Comparison of ENCODE assay signal across 11 cellular contexts in genomic region chr3:21894459-21895083, GRCh38.
DNase-seq lines count a peak whose midpoint lies in the region; ATAC-seq and TF ChIP-seq lines count a peak whose summit lies in the region.
"Had no signal": no experiment of that assay in that cellular context is flagged by ENCODE, and none has a peak within 500 bp of the region (broad histone marks: within the 10 kb centered on the region; RNA-seq: fewer than 3 reads in every experiment).

No MANE protein-coding gene starts in this region.

- no peak overlapping the region for H3K4me3 Mint-ChIP-seq in GM23338
- H3K4me3 Mint-ChIP-seq in activated CD4-positive, alpha-beta T cell treated with anti-CD3 and anti-CD28 coated beads, Interleukin-2, amount 10 ng/mL, durations not matched to agents 7 days and 5 days = no peak overlapping the region
- H3K4me3 Mint-ChIP-seq: immature natural killer cell; stimulated activated naive CD8-positive, alpha-beta T cell treated with anti-CD3 and anti-CD28 coated beads, Interleukin-15, Interleukin-2, amounts not matched to agents 100 ng/mL and 50 ng/mL, for 24 hours had no signal

- H3K36me3 Mint-ChIP-seq in GM23338 (ENCODE audit: low read depth) = no peaks in the 10 kb centered on the region
- H3K36me3 Mint-ChIP-seq in activated CD4-positive, alpha-beta T cell treated with anti-CD3 and anti-CD28 coated beads, Interleukin-2, amount 10 ng/mL, durations not matched to agents 7 days and 5 days (ENCODE audit: low read depth) = no peaks in the 10 kb centered on the region
- H3K36me3 Mint-ChIP-seq: immature natural killer cell had no signal

- no peak overlapping the region for H3K27ac Mint-ChIP-seq in GM23338
- H3K27ac Mint-ChIP-seq in activated CD4-positive, alpha-beta T cell treated with anti-CD3 and anti-CD28 coated beads, Interleukin-2, amount 10 ng/mL, durations not matched to agents 7 days and 5 days = no peak overlapping the region
- H3K27ac Mint-ChIP-seq: immature natural killer cell; stimulated activated naive CD8-positive, alpha-beta T cell treated with anti-CD3 and anti-CD28 coated beads, Interleukin-15, Interleukin-2, amounts not matched to agents 100 ng/mL and 50 ng/mL, for 24 hours had no signal

- CTCF ChIA-PET in activated CD4-positive, alpha-beta T cell treated with anti-CD3 and anti-CD28 coated beads, Interleukin-2, amount 10 ng/mL, durations not matched to agents 7 days and 5 days (lab: Charles Lee) = interaction anchor here (0.6 kb wide), 1 partner anchor 354 kb away, joined by 3 read pairs; no protein-coding TSS in a partner anchor

- TF ChIP-seq CTCF in GM23338 (conservative IDR thresholded peaks at IDR 0.05; ENCODE audit: low read depth in 2 of 2) = peak in 1 of 2 experiments; percentile 87; a peak in 3 of 4 replicates
- TF ChIP-seq CTCF in fibroblast of the aortic adventitia (IDR thresholded peaks at IDR 0.05; ENCODE audit: insufficient read depth, low read length) = peak; percentile 60
- TF ChIP-seq CTCF in retinal pigment epithelial cell (conservative IDR thresholded peaks at IDR 0.05; ENCODE audit: low read depth, low read length) = peak; percentile 64

- H3K4me3 ChIP-seq in GM23338 (no peak overlapping the region), fibroblast of the aortic adventitia (ENCODE audit: low read depth, low read length) (no peak overlapping the region), retinal pigment epithelial cell (ENCODE audit: low read length) (no peak overlapping the region)

- no peak overlapping the region for H2AFZ ChIP-seq in GM23338

- 0 out of 3 replicates have a peak, but pooled peaks cover 2% of the 10 kb centered on the region for H3K4me1 Mint-ChIP-seq in GM23338
- H3K4me1 Mint-ChIP-seq in activated CD4-positive, alpha-beta T cell treated with anti-CD3 and anti-CD28 coated beads, Interleukin-2, amount 10 ng/mL, durations not matched to agents 7 days and 5 days = no peaks in the 10 kb centered on the region
- H3K4me1 Mint-ChIP-seq: immature natural killer cell had no signal

- POLR2A ChIA-PET in activated CD4-positive, alpha-beta T cell treated with anti-CD3 and anti-CD28 coated beads, Interleukin-2, amount 10 ng/mL, durations not matched to agents 7 days and 5 days (lab: Charles Lee) = no interaction called here

- no peaks in the 10 kb centered on the region for H3K27me3 ChIP-seq in GM23338 (ENCODE audit: insufficient read depth)

- H3K27me3 Mint-ChIP-seq in GM23338 (ENCODE audit: insufficient read depth, low read depth, poor library complexity) = no peaks in the 10 kb centered on the region
- H3K27me3 Mint-ChIP-seq in activated CD4-positive, alpha-beta T cell treated with anti-CD3 and anti-CD28 coated beads, Interleukin-2, amount 10 ng/mL, durations not matched to agents 7 days and 5 days = no peaks in the 10 kb centered on the region
- H3K27me3 Mint-ChIP-seq: stimulated activated naive CD8-positive, alpha-beta T cell treated with anti-CD3 and anti-CD28 coated beads, Interleukin-15, Interleukin-2, amounts not matched to agents 100 ng/mL and 50 ng/mL, for 24 hours had no signal

- H4K20me1 ChIP-seq in GM23338 (replicated peaks; ENCODE audit: insufficient read depth) = no peaks in the 10 kb centered on the region

- no peaks in the 10 kb centered on the region for H3K36me3 ChIP-seq in GM23338 (ENCODE audit: insufficient read depth)

- DNase-seq in GM23338 (ENCODE audit: low spot score) (peak; percentile 35), RKO (ENCODE audit: low spot score) (peak; percentile 30), fibroblast of the aortic adventitia (ENCODE audit: low read depth) (peak; percentile 65), retinal pigment epithelial cell (ENCODE audit: low read depth) (no peak), NCI-H748 treated with DMSO at 0.1 percent for 48 hours (lab: John Stamatoyannopoulos, UW) (no peak), NCI-H1048 (lab: John Stamatoyannopoulos, UW) (no peak)
- no peak for DNase-seq in activated CD4-positive, alpha-beta T cell treated with anti-CD3 and anti-CD28 coated beads, Interleukin-2, amount 10 ng/mL, durations not matched to agents 7 days and 5 days
- DNase-seq: activated CD4-positive, alpha-beta T cell treated with anti-CD3 and anti-CD28 coated beads for 48 hours; immature natural killer cell had no signal

- no peaks in the 10 kb centered on the region for H3K9me3 Mint-ChIP-seq in GM23338
- H3K9me3 Mint-ChIP-seq in activated CD4-positive, alpha-beta T cell treated with anti-CD3 and anti-CD28 coated beads, Interleukin-2, amount 10 ng/mL, durations not matched to agents 7 days and 5 days = no peaks in the 10 kb centered on the region

- no peaks in the 10 kb centered on the region for H3K9me2 ChIP-seq in GM23338 (ENCODE audit: insufficient read depth)

- no peaks in the 10 kb centered on the region for H3F3A ChIP-seq in GM23338 (replicated peaks; ENCODE audit: low read depth)

- H3K79me2 ChIP-seq in GM23338 (replicated peaks; ENCODE audit: insufficient read depth) = no peaks in the 10 kb centered on the region

- no peak for ATAC-seq in GM23338
- ATAC-seq in GM19467 (IDR thresholded peaks at IDR 0.05; ENCODE audit: unreplicated experiment) = no peak

- H3K27ac ChIP-seq in GM23338 (ENCODE audit: low read depth) = no peak overlapping the region

- H3K4me2 ChIP-seq in GM23338 = no peak overlapping the region

- H3K4me1 ChIP-seq in GM23338 (ENCODE audit: insufficient read depth) = no peaks in the 10 kb centered on the region

TF ChIP-seq in GM23338, 12 proteins besides CTCF, POLR2A, EP300 and RAD21 (continues in another document):
- TF ChIP-seq, protein P1, sequence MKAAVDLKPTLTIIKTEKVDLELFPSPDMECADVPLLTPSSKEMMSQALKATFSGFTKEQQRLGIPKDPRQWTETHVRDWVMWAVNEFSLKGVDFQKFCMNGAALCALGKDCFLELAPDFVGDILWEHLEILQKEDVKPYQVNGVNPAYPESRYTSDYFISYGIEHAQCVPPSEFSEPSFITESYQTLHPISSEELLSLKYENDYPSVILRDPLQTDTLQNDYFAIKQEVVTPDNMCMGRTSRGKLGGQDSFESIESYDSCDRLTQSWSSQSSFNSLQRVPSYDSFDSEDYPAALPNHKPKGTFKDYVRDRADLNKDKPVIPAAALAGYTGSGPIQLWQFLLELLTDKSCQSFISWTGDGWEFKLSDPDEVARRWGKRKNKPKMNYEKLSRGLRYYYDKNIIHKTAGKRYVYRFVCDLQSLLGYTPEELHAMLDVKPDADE (IDR thresholded peaks at IDR 0.05) = no peak
- no peak for TF ChIP-seq CREB1 (CRISPR knock-in tag; IDR thresholded peaks at IDR 0.05; ENCODE audit: low read depth)
- no peak for TF ChIP-seq JUNB (IDR thresholded peaks at IDR 0.05; ENCODE audit: unreplicated experiment)
- TF ChIP-seq REST (IDR thresholded peaks at IDR 0.05; ENCODE audit: unreplicated experiment) = no peak
- no peak for TF ChIP-seq EZH2 (IDR thresholded peaks at IDR 0.05; ENCODE audit: low read depth, unreplicated experiment)
- no peak for TF ChIP-seq ZNF331 (CRISPR knock-in tag; IDR thresholded peaks at IDR 0.05; ENCODE audit: low read depth)
- TF ChIP-seq ZNF114 (CRISPR knock-in tag; IDR thresholded peaks at IDR 0.05) = no peak
- no peak for TF ChIP-seq STAT1 (IDR thresholded peaks at IDR 0.05; ENCODE audit: unreplicated experiment)
- TF ChIP-seq NANOG (IDR thresholded peaks at IDR 0.05; ENCODE audit: borderline replicate concordance) = no peak

Comparison
In these comparisons a context has a peak if more than half of its experiments do, and no peak if none do; other contexts are left out.
1. DNase-seq: peak in GM23338 (single experiment), RKO (single experiment) and fibroblast of the aortic adventitia (single experiment); none in retinal pigment epithelial cell (single experiment), NCI-H748 treated with DMSO at 0.1 percent for 48 hours (single experiment), NCI-H1048 (single experiment) and activated CD4-positive, alpha-beta T cell treated with anti-CD3 and anti-CD28 coated beads, Interleukin-2, amount 10 ng/mL, durations not matched to agents 7 days and 5 days (single experiment).